Comparison of ENCODE assay signal across 8 cellular contexts in genomic region chrX:154444755-154445246, GRCh38. TPM values are rescaled to one million over a fixed set of nuclear protein-coding genes. Genes with fewer than 3 reads are reported as not detected.
DNase-seq lines count a peak whose midpoint lies in the region; ATAC-seq, FAIRE-seq and TF ChIP-seq lines count a peak whose summit lies in the region.

No MANE protein-coding gene starts in this region.

- WGBS in heart right ventricle, 2 donors, result 46 to 54% methylated on average over 12 to 13 of the region's 13 CpGs
- WGBS in GM12878 (ENCODE audit: insufficient coverage, insufficient replicate concordance, low lambda C conversion rate, missing lambda C conversion rate), result 63% methylated on average over 13 of the region's 13 CpGs
- 53% methylated on average over 13 of the region's 13 CpGs for WGBS in urinary bladder

- TF ChIP-seq RAD21 in GM12878 (IDR thresholded peaks at IDR 0.05; ENCODE audit: insufficient read depth, low read depth, low read length), result no peak

- peaks cover 0 to 61% (median 12%) of the 10 kb centered on the region in 9 donors for H3K36me3 ChIP-seq in heart right ventricle
- H3K36me3 ChIP-seq in GM12878 (ENCODE audit: control insufficient read depth in 2 of 2, insufficient read depth in 2 of 2, low read length in 1 of 2), result peaks cover 0 to 5% of the 10 kb centered on the region in 2 experiments; a peak in 1 of 4 replicates
- peaks cover 49% of the 10 kb centered on the region for H3K36me3 ChIP-seq in lower lobe of right lung
- H3K36me3 ChIP-seq in urinary bladder (ENCODE audit: insufficient read depth), result peaks cover 3% of the 10 kb centered on the region

- no TSS peak for BruUV-seq in GM12878 (replicated peaks; lab: Mats Ljungman, UMichigan)

- no peak for TF ChIP-seq POLR2A in GM12878 (IDR thresholded peaks at IDR 0.05; ENCODE audit: low read depth, low read length)

- H2AFZ ChIP-seq in GM12878 (ENCODE audit: control insufficient read depth, low read depth, low read length), result no peak overlapping the region

- peak overlapping the region in 8 of 10 donors; percentile 75 to 86 (median 81) for H3K27ac ChIP-seq in heart right ventricle
- peak overlapping the region; percentile 52 for H3K27ac ChIP-seq in GM12878 (ENCODE audit: control insufficient read depth, insufficient read depth)
- peak overlapping the region; percentile 76 for H3K27ac ChIP-seq in lower lobe of right lung
- H3K27ac ChIP-seq in urinary bladder (ENCODE audit: low read depth), result peak overlapping the region; percentile 53

- TF ChIP-seq CTCF in heart right ventricle (IDR thresholded peaks at IDR 0.05) (no peak), GM12878 (IDR thresholded peaks at IDR 0.05 in 2 of 3, conservative IDR thresholded peaks at IDR 0.05 in 1 of 3; ENCODE audit: control insufficient read depth in 2 of 3, extremely low read depth in 1 of 3, insufficient read depth in 1 of 3, low read depth in 3 of 3, low read length in 3 of 3) (no peak), lower lobe of right lung (IDR thresholded peaks at IDR 0.05) (no peak)

- H3K9me3 ChIP-seq in heart right ventricle, result no peaks in the 10 kb centered on the region
- H3K9me3 ChIP-seq in GM12878 (replicated peaks; ENCODE audit: control insufficient read depth, insufficient read depth, low read length), result no peaks in the 10 kb centered on the region
- H3K9me3 ChIP-seq in lower lobe of right lung, result no peaks in the 10 kb centered on the region

- peaks cover 6% of the 10 kb centered on the region for H3K79me2 ChIP-seq in GM12878 (ENCODE audit: control insufficient read depth, insufficient read depth, low read length)

- H3K4me3 ChIP-seq in heart right ventricle, result peak overlapping the region; percentile 44 to 72 (median 65)
- H3K4me3 ChIP-seq in GM12878, result peak overlapping the region; percentile 68
- peak overlapping the region; percentile 67 for H3K4me3 ChIP-seq in lower lobe of right lung
- H3K4me3 ChIP-seq in urinary bladder (ENCODE audit: low read depth, low read length), result peak overlapping the region; percentile 61

- no peak for TF ChIP-seq EP300 in GM12878 (IDR thresholded peaks at IDR 0.05; ENCODE audit: borderline replicate concordance in 1 of 2, control insufficient read depth in 1 of 2, low read depth in 2 of 2, low read length in 2 of 2)

- ATAC-seq in heart right ventricle (peak in 1 of 8 donors; percentile 21), left ventricle myocardium superior (no peak), GM12878 (peak; percentile 38; the same call in 2 of the 3 replicates), lower lobe of right lung (no peak)

- CTCF ChIA-PET in GM12878 (lab: Yijun Ruan, JAX), result no interaction called here

- peak overlapping the region; percentile 61 for H3K9ac ChIP-seq in GM12878 (ENCODE audit: control insufficient read depth, insufficient read depth, low read length)

- DNase-seq in heart right ventricle, result no peak
- no peak for DNase-seq in left ventricle myocardium superior
- no peak for DNase-seq in GM12878 (ENCODE audit: low read depth, low spot score)
- DNase-seq in lower lobe of right lung, result no peak
- DNase-seq in NCI-H69 (lab: John Stamatoyannopoulos, UW), result no peak
- DNase-seq in NOMO-1 treated with DMSO at 0.1 percent for 48 hours (lab: John Stamatoyannopoulos, UW; ENCODE audit: unreplicated experiment), result no peak
- DNase-seq in RPMI8226, result no peak

- POLR2A ChIA-PET in GM12878 (lab: Charles Lee), result interaction anchor here (0.5 kb wide), 1 partner anchor 508 kb away, joined by 6 read pairs; no protein-coding TSS in a partner anchor

- intact Hi-C loops in heart right ventricle (cut with DNase I), result no loop called here
- intact Hi-C loops in left ventricle myocardium superior (cut with micrococcal nuclease), result no loop called here
- intact Hi-C loops in GM12878 (cut with micrococcal nuclease; ENCODE audit: unreplicated experiment), result no loop called here
- intact Hi-C loops in lower lobe of right lung (cut with DNase I), result no loop called here

- H3K27me3 ChIP-seq in heart right ventricle (no peaks in the 10 kb centered on the region), GM12878 (replicated peaks in 1 of 2; ENCODE audit: control insufficient read depth in 2 of 2, insufficient read depth in 2 of 2, low read length in 1 of 2) (no peaks in the 10 kb centered on the region), lower lobe of right lung (ENCODE audit: low read depth) (no peaks in the 10 kb centered on the region)

- no peaks in the 10 kb centered on the region for H4K20me1 ChIP-seq in GM12878 (ENCODE audit: control insufficient read depth, insufficient read depth)

- H3K4me1 ChIP-seq in heart right ventricle, result peaks cover 0 to 21% (median 11%) of the 10 kb centered on the region in 9 donors
- H3K4me1 ChIP-seq in GM12878 (ENCODE audit: control insufficient read depth, insufficient read depth, low read length), result 0 out of 2 replicates have a peak, but pooled peaks cover 3% of the 10 kb centered on the region
- H3K4me1 ChIP-seq in lower lobe of right lung, result peaks cover 13% of the 10 kb centered on the region
- H3K4me1 ChIP-seq in urinary bladder (ENCODE audit: insufficient read depth), result no peaks in the 10 kb centered on the region

- H3K4me2 ChIP-seq in GM12878 (ENCODE audit: control insufficient read depth, insufficient read depth), result peak overlapping the region; percentile 72

- FAIRE-seq in GM12878 (lab: Jason Lieb, UNC), result no peak

- RAD21 ChIA-PET in GM12878 (lab: Charles Lee; ENCODE audit: unreplicated experiment), result no interaction called here

- in situ Hi-C loops in GM12878 (cut with MboI), result no loop called here

- SMC1A ChIA-PET in GM12878 (lab: Charles Lee; ENCODE audit: uncharacterized antibody, unreplicated experiment), result no interaction called here

RNA-seq across cellular contexts. Expression of gene FAM50A, which starts 0.9 kb away (rescaled TPM):
- 10 to 100 TPM; 25.5 to 59.9 (median 34.7) TPM for total RNA-seq in heart right ventricle
- 100 to 1,000 TPM; 134 to 167 TPM for polyA plus RNA-seq in heart right ventricle
- 48.4 TPM for total RNA-seq in left ventricle myocardium superior
- 24.0 and 37.5 TPM in 2 replicates for total RNA-seq in GM12878 (2013; cell fraction: nucleolus; rRNA removed)
- 25.8 and 32.1 TPM in 2 replicates for total RNA-seq in GM12878 (2014; rRNA removed)
- total RNA-seq in GM12878 (2014; rRNA removed; fragmentation: Illumina TruSeq; extraction: Trizol), result 37.0 and 39.5 TPM in 2 replicates
- total RNA-seq in GM12878 (2021), result 44.3 and 46.7 TPM in 2 replicates
- 36.1 TPM for polyA plus RNA-seq in GM12878 (2011; ENCODE audit: low read depth)
- polyA plus RNA-seq in GM12878 (2011; rRNA removed), result 23.0 and 30.2 TPM in 2 replicates
- polyA plus RNA-seq in GM12878 (2011; cell fraction: cytosol; rRNA removed), result 28.7 and 33.2 TPM in 2 replicates
- 82.3 and 87.7 TPM in 2 replicates for polyA plus RNA-seq in GM12878 (2011; cell fraction: nucleus; rRNA removed)
- polyA plus RNA-seq in GM12878 (2012), result 53.3 and 57.8 TPM in 2 replicates
- 32.9 and 43.9 TPM in 2 replicates for polyA plus RNA-seq in GM12878 (2014; fragmentation: Illumina TruSeq; extraction: Trizol)
- polyA plus RNA-seq in GM12878 (2014; fragmentation: Nextera tagmentation; extraction: Ambion mirVana), result 1 to 10 TPM; 4.2 to 5.4 TPM
- 45.8 and 51.3 TPM in 2 replicates for polyA plus RNA-seq in GM12878 (2014; rRNA removed)
- polyA plus RNA-seq in GM12878 (2016; fragmentation: Nextera tagmentation; extraction: Ambion mirVana), result 10 to 100 TPM; 20.4 to 40.9 TPM
- 24.0 and 28.1 TPM in 2 replicates for polyA minus RNA-seq in GM12878 (2011; rRNA and poly(A)+ RNA removed)
- polyA minus RNA-seq in GM12878 (2011; cell fraction: cytosol; rRNA and poly(A)+ RNA removed), result 9.5 and 11.9 TPM in 2 replicates
- 14.5 and 24.8 TPM in 2 replicates for polyA minus RNA-seq in GM12878 (2011; cell fraction: nucleus; rRNA and poly(A)+ RNA removed)
- total RNA-seq in lower lobe of right lung, result 77.5 TPM
- 14.9 TPM for total RNA-seq in urinary bladder
- 81.9 TPM for polyA plus RNA-seq in urinary bladder

RNA-seq across cellular contexts. Expression of gene GDI1, which starts 7.8 kb away (rescaled TPM):
- total RNA-seq in heart right ventricle (100 to 1,000 TPM in 1 of 10 donors, 10 to 100 TPM in 9; 67.5 to 101 (median 77.5) TPM), left ventricle myocardium superior (86.2 TPM), GM12878 (2014; rRNA removed) (46.6 and 59.9 TPM in 2 replicates), GM12878 (2014; rRNA removed; fragmentation: Illumina TruSeq; extraction: Trizol) (22.2 and 22.7 TPM in 2 replicates), GM12878 (2021) (57.9 and 61.3 TPM in 2 replicates), lower lobe of right lung (111 TPM), urinary bladder (33.0 TPM)
- polyA plus RNA-seq in heart right ventricle (100 to 1,000 TPM; 111 to 117 TPM), GM12878 (2011; rRNA removed) (48.1 and 102 TPM in 2 replicates), GM12878 (2014; fragmentation: Illumina TruSeq; extraction: Trizol) (45.1 and 64.1 TPM in 2 replicates), GM12878 (2014; fragmentation: Nextera tagmentation; extraction: Ambion mirVana) (1 to 10 TPM in 1 of 2 experiments, under 1 TPM in 1; 0.92 to 4.3 TPM), GM12878 (2014; rRNA removed) (82.1 and 101 TPM in 2 replicates), GM12878 (2016; fragmentation: Nextera tagmentation; extraction: Ambion mirVana) (10 to 100 TPM; 34.5 to 39.3 TPM), urinary bladder (138 TPM)
- total RNA-seq in GM12878 (2013; cell fraction: nucleolus; rRNA removed), result 91.6 and 109 TPM in 2 replicates
- polyA plus RNA-seq in GM12878 (2011; ENCODE audit: low read depth), result 57.8 TPM
- polyA plus RNA-seq in GM12878 (2011; cell fraction: cytosol; rRNA removed), result 113 and 125 TPM in 2 replicates
- 509 and 553 TPM in 2 replicates for polyA plus RNA-seq in GM12878 (2011; cell fraction: nucleus; rRNA removed)
- 87.7 and 105 TPM in 2 replicates for polyA plus RNA-seq in GM12878 (2012)
- polyA minus RNA-seq in GM12878 (2011; rRNA and poly(A)+ RNA removed), result 45.4 and 61.3 TPM in 2 replicates
- polyA minus RNA-seq in GM12878 (2011; cell fraction: cytosol; rRNA and poly(A)+ RNA removed), result 28.1 and 28.3 TPM in 2 replicates
- 51.5 and 71.2 TPM in 2 replicates for polyA minus RNA-seq in GM12878 (2011; cell fraction: nucleus; rRNA and poly(A)+ RNA removed)

RNA-seq across cellular contexts. Expression of gene PLXNA3, which starts 13.3 kb away (rescaled TPM):
- total RNA-seq in heart right ventricle (10 to 100 TPM; 11.6 to 35.3 (median 16.7) TPM), left ventricle myocardium superior (22.0 TPM), GM12878 (2014; rRNA removed) (2.7 and 3.6 TPM in 2 replicates), GM12878 (2014; rRNA removed; fragmentation: Illumina TruSeq; extraction: Trizol) (3.3 and 3.7 TPM in 2 replicates), GM12878 (2021) (19.2 and 26.8 TPM in 2 replicates), lower lobe of right lung (49.0 TPM), urinary bladder (17.3 TPM)
- polyA plus RNA-seq in heart right ventricle (10 to 100 TPM in 1 of 2 donors, 1 to 10 TPM in 1; 9.7 to 18.9 TPM), GM12878 (2011; rRNA removed) (3.2 and 11.0 TPM in 2 replicates), GM12878 (2014; fragmentation: Illumina TruSeq; extraction: Trizol) (4.8 and 10.8 TPM in 2 replicates), GM12878 (2014; fragmentation: Nextera tagmentation; extraction: Ambion mirVana) (under 1 TPM; 0.26 to 0.32 TPM), GM12878 (2014; rRNA removed) (14.5 and 20.1 TPM in 2 replicates), GM12878 (2016; fragmentation: Nextera tagmentation; extraction: Ambion mirVana) (1 to 10 TPM; 3.0 to 3.4 TPM), urinary bladder (10.1 TPM)
- total RNA-seq in GM12878 (2013; cell fraction: nucleolus; rRNA removed), result 41.6 and 54.9 TPM in 2 replicates
- 10.4 TPM for polyA plus RNA-seq in GM12878 (2011; ENCODE audit: low read depth)
- 6.7 and 10.4 TPM in 2 replicates for polyA plus RNA-seq in GM12878 (2011; cell fraction: cytosol; rRNA removed)
- 220 and 271 TPM in 2 replicates for polyA plus RNA-seq in GM12878 (2011; cell fraction: nucleus; rRNA removed)
- 33.0 and 34.0 TPM in 2 replicates for polyA plus RNA-seq in GM12878 (2012)
- polyA minus RNA-seq in GM12878 (2011; rRNA and poly(A)+ RNA removed), result 8.2 and 8.3 TPM in 2 replicates
- 3.1 and 5.4 TPM in 2 replicates for polyA minus RNA-seq in GM12878 (2011; cell fraction: cytosol; rRNA and poly(A)+ RNA removed)
- 38.1 and 60.4 TPM in 2 replicates for polyA minus RNA-seq in GM12878 (2011; cell fraction: nucleus; rRNA and poly(A)+ RNA removed)

RNA-seq across cellular contexts. Expression of gene ATP6AP1, which starts 16.3 kb away (rescaled TPM):
- 100 to 1,000 TPM in 3 of 10 donors, 10 to 100 TPM in 7; 69.5 to 113 (median 90.6) TPM for total RNA-seq in heart right ventricle
- 100 to 1,000 TPM in 1 of 2 donors, 10 to 100 TPM in 1; 26.0 to 103 TPM for polyA plus RNA-seq in heart right ventricle
- 81.0 TPM for total RNA-seq in left ventricle myocardium superior
- total RNA-seq in GM12878 (2013; cell fraction: nucleolus; rRNA removed), result 52.6 and 58.2 TPM in 2 replicates
- 23.0 and 25.0 TPM in 2 replicates for total RNA-seq in GM12878 (2014; rRNA removed)
- 15.3 and 15.8 TPM in 2 replicates for total RNA-seq in GM12878 (2014; rRNA removed; fragmentation: Illumina TruSeq; extraction: Trizol)
- 31.2 and 35.7 TPM in 2 replicates for total RNA-seq in GM12878 (2021)
- polyA plus RNA-seq in GM12878 (2011; ENCODE audit: low read depth), result 24.9 TPM
- polyA plus RNA-seq in GM12878 (2011; rRNA removed), result 20.2 and 39.8 TPM in 2 replicates
- polyA plus RNA-seq in GM12878 (2011; cell fraction: cytosol; rRNA removed), result 65.1 and 77.9 TPM in 2 replicates
- polyA plus RNA-seq in GM12878 (2011; cell fraction: nucleus; rRNA removed), result 59.5 and 66.5 TPM in 2 replicates
- polyA plus RNA-seq in GM12878 (2012), result 33.0 and 40.6 TPM in 2 replicates
- polyA plus RNA-seq in GM12878 (2014; fragmentation: Illumina TruSeq; extraction: Trizol), result 19.5 and 32.8 TPM in 2 replicates
- 1 to 10 TPM; 4.5 to 7.8 TPM for polyA plus RNA-seq in GM12878 (2014; fragmentation: Nextera tagmentation; extraction: Ambion mirVana)
- polyA plus RNA-seq in GM12878 (2014; rRNA removed), result 44.2 and 45.5 TPM in 2 replicates
- 10 to 100 TPM; 56.3 to 56.4 TPM for polyA plus RNA-seq in GM12878 (2016; fragmentation: Nextera tagmentation; extraction: Ambion mirVana)
- 32.0 and 52.5 TPM in 2 replicates for polyA minus RNA-seq in GM12878 (2011; rRNA and poly(A)+ RNA removed)
- polyA minus RNA-seq in GM12878 (2011; cell fraction: cytosol; rRNA and poly(A)+ RNA removed), result 18.3 and 26.7 TPM in 2 replicates
- 11.2 and 13.9 TPM in 2 replicates for polyA minus RNA-seq in GM12878 (2011; cell fraction: nucleus; rRNA and poly(A)+ RNA removed)
- total RNA-seq in lower lobe of right lung, result 235 TPM
- 25.5 TPM for total RNA-seq in urinary bladder
- polyA plus RNA-seq in urinary bladder, result 91.8 TPM

RNA-seq across cellular contexts. Expression of gene TAFAZZIN, which starts 33.5 kb away (rescaled TPM):
- 10 to 100 TPM; 28.4 to 42.6 (median 33.7) TPM for total RNA-seq in heart right ventricle
- 100 to 1,000 TPM in 1 of 2 donors, 10 to 100 TPM in 1; 38.2 to 112 TPM for polyA plus RNA-seq in heart right ventricle
- 38.0 TPM for total RNA-seq in left ventricle myocardium superior
- total RNA-seq in GM12878 (2013; cell fraction: nucleolus; rRNA removed), result 53.3 and 55.8 TPM in 2 replicates
- 25.3 and 31.3 TPM in 2 replicates for total RNA-seq in GM12878 (2014; rRNA removed)
- 14.2 and 15.3 TPM in 2 replicates for total RNA-seq in GM12878 (2014; rRNA removed; fragmentation: Illumina TruSeq; extraction: Trizol)
- 37.0 and 39.2 TPM in 2 replicates for total RNA-seq in GM12878 (2021)
- 19.4 TPM for polyA plus RNA-seq in GM12878 (2011; ENCODE audit: low read depth)
- polyA plus RNA-seq in GM12878 (2011; rRNA removed), result 15.7 and 20.0 TPM in 2 replicates
- 27.0 and 29.1 TPM in 2 replicates for polyA plus RNA-seq in GM12878 (2011; cell fraction: cytosol; rRNA removed)
- polyA plus RNA-seq in GM12878 (2011; cell fraction: nucleus; rRNA removed), result 183 and 209 TPM in 2 replicates
- 30.8 and 43.7 TPM in 2 replicates for polyA plus RNA-seq in GM12878 (2012)
- polyA plus RNA-seq in GM12878 (2014; fragmentation: Illumina TruSeq; extraction: Trizol), result 21.8 and 22.6 TPM in 2 replicates
- 1 to 10 TPM in 1 of 2 experiments, under 1 TPM in 1; 0.71 to 1.4 TPM for polyA plus RNA-seq in GM12878 (2014; fragmentation: Nextera tagmentation; extraction: Ambion mirVana)
- polyA plus RNA-seq in GM12878 (2014; rRNA removed), result 43.1 and 50.4 TPM in 2 replicates
- polyA plus RNA-seq in GM12878 (2016; fragmentation: Nextera tagmentation; extraction: Ambion mirVana), result 10 to 100 TPM; 25.0 to 31.6 TPM
- 9.9 and 12.2 TPM in 2 replicates for polyA minus RNA-seq in GM12878 (2011; rRNA and poly(A)+ RNA removed)
- 9.1 and 10.7 TPM in 2 replicates for polyA minus RNA-seq in GM12878 (2011; cell fraction: cytosol; rRNA and poly(A)+ RNA removed)
- 26.0 and 36.0 TPM in 2 replicates for polyA minus RNA-seq in GM12878 (2011; cell fraction: nucleus; rRNA and poly(A)+ RNA removed)
- total RNA-seq in lower lobe of right lung, result 47.8 TPM
- total RNA-seq in urinary bladder, result 13.4 TPM
- polyA plus RNA-seq in urinary bladder, result 33.4 TPM
